In genomic region chr21:15005391-15005790, GRCh38 we compare ENCODE assay signal across 9 cellular contexts. TPM values are rescaled to one million over a fixed set of nuclear protein-coding genes. Genes with fewer than 3 reads are reported as not detected.
DNase-seq lines count a peak whose midpoint lies in the region; ATAC-seq and TF ChIP-seq lines count a peak whose summit lies in the region.
"Had no signal": no experiment of that assay in that cellular context is flagged by ENCODE, and none has a peak within 500 bp of the region (broad histone marks: within the 10 kb centered on the region; RNA-seq: fewer than 3 reads in every experiment).

No MANE protein-coding gene starts in this region.

- POLR2A ChIA-PET in activated CD4-positive, alpha-beta memory T cell treated with anti-CD3 and anti-CD28 coated beads for 36 hours (lab: Charles Lee) = no interaction called here

- peak overlapping the region; percentile 25 for H3K4me2 ChIP-seq in parathyroid adenoma (ENCODE audit: low read length)

- intact Hi-C loops in activated CD4-positive, alpha-beta memory T cell treated with anti-CD3 and anti-CD28 coated beads for 36 hours (cut with micrococcal nuclease) = no loop called here
- intact Hi-C loops in Right ventricle myocardium superior (cut with DNase I) = loop anchor here (10.0 kb wide), 1 partner anchor 59 kb away; the partner anchor contains the start of gene NRIP1

- no peak overlapping the region for H3K27ac Mint-ChIP-seq in activated CD4-positive, alpha-beta memory T cell treated with anti-CD3 and anti-CD28 coated beads for 36 hours
- H3K27ac Mint-ChIP-seq in progenitor cell of endocrine pancreas = no peak overlapping the region

- H3K27me3 Mint-ChIP-seq in activated CD4-positive, alpha-beta memory T cell treated with anti-CD3 and anti-CD28 coated beads for 36 hours = no peaks in the 10 kb centered on the region
- H3K27me3 Mint-ChIP-seq in progenitor cell of endocrine pancreas = no peaks in the 10 kb centered on the region

- H3K36me3 Mint-ChIP-seq in activated CD4-positive, alpha-beta memory T cell treated with anti-CD3 and anti-CD28 coated beads for 36 hours = no peaks in the 10 kb centered on the region
- H3K36me3 Mint-ChIP-seq in progenitor cell of endocrine pancreas (ENCODE audit: insufficient read depth) = peaks cover 23% of the 10 kb centered on the region

- peaks cover 9% of the 10 kb centered on the region for H3K79me2 ChIP-seq in parathyroid adenoma

- H3K4me1 ChIP-seq in parathyroid adenoma = peaks cover 14% of the 10 kb centered on the region

- TF ChIP-seq CTCF in parathyroid adenoma (IDR thresholded peaks at IDR 0.05) = no peak
- TF ChIP-seq CTCF in progenitor cell of endocrine pancreas (IDR thresholded peaks at IDR 0.05; ENCODE audit: unreplicated experiment) = no peak

- peak overlapping the region; percentile 15 for H3K4me3 Mint-ChIP-seq in activated CD4-positive, alpha-beta memory T cell treated with anti-CD3 and anti-CD28 coated beads for 36 hours
- H3K4me3 Mint-ChIP-seq in progenitor cell of endocrine pancreas (ENCODE audit: low read depth) = no peak overlapping the region

- H3K27me3 ChIP-seq in parathyroid adenoma (ENCODE audit: control insufficient read depth, insufficient read depth, low read length) = no peaks in the 10 kb centered on the region

- H3K9me3 Mint-ChIP-seq in activated CD4-positive, alpha-beta memory T cell treated with anti-CD3 and anti-CD28 coated beads for 36 hours = no peaks in the 10 kb centered on the region
- H3K9me3 Mint-ChIP-seq in progenitor cell of endocrine pancreas (ENCODE audit: low read depth) = peaks cover 6% of the 10 kb centered on the region

- peaks cover 41% of the 10 kb centered on the region for H3K4me1 Mint-ChIP-seq in activated CD4-positive, alpha-beta memory T cell treated with anti-CD3 and anti-CD28 coated beads for 36 hours (ENCODE audit: low read depth)
- H3K4me1 Mint-ChIP-seq in progenitor cell of endocrine pancreas (ENCODE audit: low read depth) = peaks cover 46% of the 10 kb centered on the region

- H3K9ac ChIP-seq in parathyroid adenoma = no peak overlapping the region

- peak overlapping the region; percentile 78 for H3K27ac ChIP-seq in parathyroid adenoma

- peak overlapping the region; percentile 46 for H2AFZ ChIP-seq in parathyroid adenoma

- peak; percentile 92 for DNase-seq in ELF-1 (ENCODE audit: low read depth, low spot score)
- DNase-seq in activated CD4-positive, alpha-beta memory T cell treated with anti-CD3 and anti-CD28 coated beads for 36 hours = no peak
- no peak for DNase-seq in Right ventricle myocardium superior
- DNase-seq in stimulated activated CD4-positive, alpha-beta T cell treated with anti-CD3 and anti-CD28 coated beads, Interleukin-4, amount 100 ng/mL, for 1 hour = no peak
- no peak for DNase-seq in NCI-H774 (lab: John Stamatoyannopoulos, UW)
- no peak for DNase-seq in progenitor cell of endocrine pancreas (ENCODE audit: low spot score, unreplicated experiment)

- CTCF ChIA-PET in activated CD4-positive, alpha-beta memory T cell treated with anti-CD3 and anti-CD28 coated beads for 36 hours (lab: Charles Lee) = no interaction called here

- H3K9me3 ChIP-seq in parathyroid adenoma (ENCODE audit: control insufficient read depth, low read length) = no peaks in the 10 kb centered on the region

- H3K36me3 ChIP-seq in parathyroid adenoma (ENCODE audit: control insufficient read depth, insufficient read depth, low read length) = no peaks in the 10 kb centered on the region

- peak; percentile 58 for ATAC-seq in Right ventricle myocardium superior (ENCODE audit: poor library complexity)
- no peak for ATAC-seq in GM21390 (IDR thresholded peaks at IDR 0.05; ENCODE audit: unreplicated experiment)
- ATAC-seq: GM12878 had no signal

- no peak overlapping the region for H3K4me3 ChIP-seq in parathyroid adenoma (ENCODE audit: low read depth, low read length)
- H3K4me3 ChIP-seq: GM12878 had no signal

RNA-seq across cellular contexts. Expression of gene NRIP1, which starts 59.4 kb away (rescaled TPM):
- 1 to 10 TPM; 4.4 to 5.4 TPM for total RNA-seq in activated CD4-positive, alpha-beta memory T cell treated with anti-CD3 and anti-CD28 coated beads for 36 hours
- 15.4 TPM for total RNA-seq in Right ventricle myocardium superior
- 66.0 and 69.4 TPM in 2 replicates for total RNA-seq in progenitor cell of endocrine pancreas
